In the genomic region with DNA sequence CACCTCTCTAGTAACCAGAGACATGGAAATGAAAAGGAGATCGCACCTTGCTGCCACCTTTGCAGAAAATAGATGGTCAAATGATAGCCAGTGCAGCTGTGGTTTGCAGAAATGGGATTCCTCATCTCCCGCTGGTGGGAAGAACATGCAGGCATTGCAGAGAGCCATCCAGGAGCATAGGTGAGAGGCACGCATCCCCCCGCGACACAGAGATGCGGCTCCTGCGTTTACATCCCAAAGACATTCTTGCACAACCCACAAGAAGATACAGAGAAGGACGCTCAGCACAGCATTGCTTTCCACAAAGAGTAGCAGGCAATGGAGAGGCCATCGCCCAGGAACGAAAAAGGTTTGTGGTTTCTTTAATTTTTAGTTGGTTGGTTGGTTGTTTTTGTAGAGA, we compare ENCODE assay signal across 17 cellular contexts. TPM values are rescaled to one million over a fixed set of nuclear protein-coding genes. Genes with fewer than 3 reads are reported as not detected.
DNase-seq lines count a peak whose midpoint lies in the region; ATAC-seq and TF ChIP-seq lines count a peak whose summit lies in the region.
"Had no signal": no experiment of that assay in that cellular context is flagged by ENCODE, and none has a peak within 500 bp of the region (broad histone marks: within the 10 kb centered on the region; RNA-seq: fewer than 3 reads in every experiment).

No MANE protein-coding gene starts in this region.

- no peak overlapping the region for H4K5ac ChIP-seq in mesendoderm (ENCODE audit: low read length)

- H3K4me2 ChIP-seq in GM23338 (0 out of 2 replicates have a peak overlapping the region, but pooled peaks have one; percentile 28), mesendoderm (ENCODE audit: low read length) (no peak overlapping the region)
- H3K4me2 ChIP-seq: BLaER1 had no signal

- peak; percentile 77 for DNase-seq in GM23338 (ENCODE audit: low spot score)
- peak; percentile 58 for DNase-seq in NT2/D1 (ENCODE audit: low read depth, low spot score)
- DNase-seq in iPS DF 19.7 (ENCODE audit: low read depth, low spot score), result peak; percentile 45
- DNase-seq in mesendoderm, result peak; percentile 27
- DNase-seq in adrenal gland, result no peak
- no peak for DNase-seq in HuH-7.5 (ENCODE audit: low spot score)
- DNase-seq in midbrain (lab: John Stamatoyannopoulos, UW), result no peak
- DNase-seq: 8988T, AML-193, Caco-2, DND-41, GF-D8, GOT3 had no signal

- WGBS in mesendoderm (ENCODE audit: extremely low coverage, insufficient coverage, low lambda C conversion rate), result no CpG with 5 or more reads among the region's 10 CpGs
- WGBS in adrenal gland, 4 donors, result 69 to 76% (median 73%) methylated on average over 10 of the region's 10 CpGs

- H3K27ac ChIP-seq in GM23338 (ENCODE audit: low read depth) (peak overlapping the region; percentile 65), mesendoderm (ENCODE audit: low read depth, low read length) (no peak overlapping the region), adrenal gland (no peak overlapping the region)
- H3K27ac ChIP-seq: BLaER1 had no signal

- H3K4me1 Mint-ChIP-seq in GM23338, result peaks cover 20% of the 10 kb centered on the region
- H3K4me1 Mint-ChIP-seq: CD8-positive, alpha-beta memory T cell had no signal

- ATAC-seq in GM23338 (peak; percentile 93), HG02571 (IDR thresholded peaks at IDR 0.05; ENCODE audit: unreplicated experiment) (no peak)
- ATAC-seq: HCT116 had no signal

- no peaks in the 10 kb centered on the region for H3K9me3 ChIP-seq in NT2/D1 (ENCODE audit: insufficient read depth, low read length)
- peaks cover 0 to 4% (median 0%) of the 10 kb centered on the region in 3 donors for H3K9me3 ChIP-seq in adrenal gland (replicated peaks in 1 of 3)
- H3K9me3 ChIP-seq: Caco-2 had no signal

- TF ChIP-seq CTCF in GM23338 (conservative IDR thresholded peaks at IDR 0.05; ENCODE audit: low read depth in 2 of 2) (no peak), adrenal gland (IDR thresholded peaks at IDR 0.05) (no peak)

- H3K56ac ChIP-seq in mesendoderm (ENCODE audit: low read length), result no peak overlapping the region

- H3F3A ChIP-seq in GM23338 (replicated peaks; ENCODE audit: low read depth), result no peaks in the 10 kb centered on the region

- no peak overlapping the region for H3K4me3 ChIP-seq in GM23338
- no peak overlapping the region for H3K4me3 ChIP-seq in NT2/D1 (ENCODE audit: insufficient read length, low read depth)
- H3K4me3 ChIP-seq in mesendoderm (ENCODE audit: low read length), result no peak overlapping the region
- H3K4me3 ChIP-seq in adrenal gland, result no peak overlapping the region
- H3K4me3 ChIP-seq: BLaER1 had no signal

- H3K79me1 ChIP-seq in mesendoderm (ENCODE audit: low read length), result no peaks in the 10 kb centered on the region

- intact Hi-C loops in adrenal gland (cut with DNase I), result no loop called here

- no peak for TF ChIP-seq POLR2A in adrenal gland (IDR thresholded peaks at IDR 0.05)

- H3K18ac ChIP-seq in mesendoderm (ENCODE audit: low read length), result no peak overlapping the region

- no peak overlapping the region for H3K4ac ChIP-seq in mesendoderm (ENCODE audit: low read depth, low read length)

- H3K79me2 ChIP-seq in GM23338 (replicated peaks; ENCODE audit: insufficient read depth) (no peaks in the 10 kb centered on the region), mesendoderm (ENCODE audit: control insufficient read depth, insufficient read depth, low read length) (no peaks in the 10 kb centered on the region)

- H3K27me3 ChIP-seq in GM23338 (ENCODE audit: insufficient read depth) (no peaks in the 10 kb centered on the region), NT2/D1 (ENCODE audit: insufficient read depth, insufficient read length) (peaks cover 4% of the 10 kb centered on the region), mesendoderm (ENCODE audit: insufficient read depth, low read length, poor library complexity) (no peaks in the 10 kb centered on the region), adrenal gland (no peaks in the 10 kb centered on the region)
- H3K27me3 ChIP-seq: BLaER1 had no signal

- peak overlapping the region; percentile 45; the same call in 1 of the 2 replicates for H3K27ac Mint-ChIP-seq in GM23338

- no peak overlapping the region for H3K9ac ChIP-seq in NT2/D1 (ENCODE audit: insufficient read length, low read depth)
- H3K9ac ChIP-seq in mesendoderm (ENCODE audit: low read length), result no peak overlapping the region
- H3K9ac ChIP-seq: BLaER1 had no signal

- H3K27me3 Mint-ChIP-seq in GM23338 (ENCODE audit: insufficient read depth, low read depth, poor library complexity), result peaks cover 11% of the 10 kb centered on the region

- no peaks in the 10 kb centered on the region for H3K36me3 Mint-ChIP-seq in GM23338 (ENCODE audit: low read depth)

- no peaks in the 10 kb centered on the region for H3K36me3 ChIP-seq in GM23338 (ENCODE audit: insufficient read depth)
- no peaks in the 10 kb centered on the region for H3K36me3 ChIP-seq in NT2/D1 (ENCODE audit: insufficient read depth, insufficient read length, low read length)
- no peaks in the 10 kb centered on the region for H3K36me3 ChIP-seq in mesendoderm (ENCODE audit: control insufficient read depth, insufficient read depth, low read length)
- H3K36me3 ChIP-seq in adrenal gland (replicated peaks in 1 of 2), result no peaks in the 10 kb centered on the region
- H3K36me3 ChIP-seq: BLaER1 had no signal

- H2AK5ac ChIP-seq in mesendoderm (ENCODE audit: low read length), result no peak overlapping the region

- H3K4me3 Mint-ChIP-seq in GM23338, result peak overlapping the region; percentile 27; the same call in 2 of the 3 replicates
- H3K4me3 Mint-ChIP-seq: CD8-positive, alpha-beta memory T cell had no signal

- H2BK5ac ChIP-seq in mesendoderm (ENCODE audit: low read length), result no peak overlapping the region

- no peaks in the 10 kb centered on the region for H4K20me1 ChIP-seq in GM23338 (replicated peaks; ENCODE audit: insufficient read depth)
- H4K20me1 ChIP-seq: BLaER1 had no signal

- no peaks in the 10 kb centered on the region; the same call in 2 of the 3 replicates for H3K9me3 Mint-ChIP-seq in GM23338

- no peak overlapping the region for H4K8ac ChIP-seq in mesendoderm (ENCODE audit: low read depth, low read length)

- H3K23ac ChIP-seq in mesendoderm (ENCODE audit: low read length), result no peak overlapping the region

- peaks cover 7% of the 10 kb centered on the region for H3K4me1 ChIP-seq in GM23338 (ENCODE audit: insufficient read depth)
- peaks cover 5% of the 10 kb centered on the region for H3K4me1 ChIP-seq in NT2/D1 (ENCODE audit: insufficient read depth, insufficient read length)
- peaks cover 3% of the 10 kb centered on the region for H3K4me1 ChIP-seq in mesendoderm (ENCODE audit: control insufficient read depth, low read depth, low read length)
- no peaks in the 10 kb centered on the region for H3K4me1 ChIP-seq in adrenal gland (replicated peaks in 1 of 2)
- H3K4me1 ChIP-seq: Caco-2 had no signal

- H3K9me2 ChIP-seq in GM23338 (ENCODE audit: insufficient read depth), result no peaks in the 10 kb centered on the region

- no peak overlapping the region for H2BK120ac ChIP-seq in mesendoderm (ENCODE audit: low read depth, low read length)

- H2BK15ac ChIP-seq in mesendoderm (replicated peaks; ENCODE audit: low read depth), result no peak overlapping the region

- no peak overlapping the region for H2AFZ ChIP-seq in GM23338

TF ChIP-seq in GM23338, 12 proteins besides CTCF, POLR2A, EP300 and RAD21 (continues in another document):
- TF ChIP-seq ZNF331 (CRISPR knock-in tag; IDR thresholded peaks at IDR 0.05; ENCODE audit: low read depth) (no peak), EZH2 (IDR thresholded peaks at IDR 0.05; ENCODE audit: low read depth, unreplicated experiment) (no peak), POLR2AphosphoS5 (IDR thresholded peaks at IDR 0.05; ENCODE audit: low read depth) (no peak), NANOG (IDR thresholded peaks at IDR 0.05; ENCODE audit: borderline replicate concordance) (no peak), CREB1 (CRISPR knock-in tag; IDR thresholded peaks at IDR 0.05; ENCODE audit: low read depth) (no peak), ZNF114 (CRISPR knock-in tag; IDR thresholded peaks at IDR 0.05) (no peak), JUNB (IDR thresholded peaks at IDR 0.05; ENCODE audit: unreplicated experiment) (no peak), EZH2phosphoT487 (IDR thresholded peaks at IDR 0.05; ENCODE audit: unreplicated experiment) (no peak)
- TF ChIP-seq, protein P1, sequence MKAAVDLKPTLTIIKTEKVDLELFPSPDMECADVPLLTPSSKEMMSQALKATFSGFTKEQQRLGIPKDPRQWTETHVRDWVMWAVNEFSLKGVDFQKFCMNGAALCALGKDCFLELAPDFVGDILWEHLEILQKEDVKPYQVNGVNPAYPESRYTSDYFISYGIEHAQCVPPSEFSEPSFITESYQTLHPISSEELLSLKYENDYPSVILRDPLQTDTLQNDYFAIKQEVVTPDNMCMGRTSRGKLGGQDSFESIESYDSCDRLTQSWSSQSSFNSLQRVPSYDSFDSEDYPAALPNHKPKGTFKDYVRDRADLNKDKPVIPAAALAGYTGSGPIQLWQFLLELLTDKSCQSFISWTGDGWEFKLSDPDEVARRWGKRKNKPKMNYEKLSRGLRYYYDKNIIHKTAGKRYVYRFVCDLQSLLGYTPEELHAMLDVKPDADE (IDR thresholded peaks at IDR 0.05), result no peak

RNA-seq across cellular contexts. Expression of a gene that starts 56.2 kb away (rescaled TPM):
- total RNA-seq in GM23338 (2014; rRNA removed; shearing (Covaris generic)), result 139 and 158 TPM in 2 replicates
- polyA plus RNA-seq in GM23338 (2016; fragmentation: Nextera tagmentation; extraction: Ambion mirVana) (131 and 136 TPM in 2 replicates), adrenal gland (100 to 1,000 TPM in 1 of 3 donors, 10 to 100 TPM in 2; 39.7 to 203 (median 48.9) TPM)
- 98.1 TPM for polyA plus RNA-seq in mesendoderm (2013, experiment 1 of 2)
- polyA plus RNA-seq in mesendoderm (2013, experiment 2 of 2), result 97.6 TPM
- 100 to 1,000 TPM; 134 to 244 (median 180) TPM for total RNA-seq in adrenal gland

Comparison
In these comparisons a context has a peak if more than half of its experiments do, and no peak if none do; other contexts are left out.
1. DNase-seq: peak in GM23338 (single experiment), NT2/D1 (single experiment), iPS DF 19.7 (single experiment) and mesendoderm (single experiment); none in adrenal gland (0 of 7), HuH-7.5 (single experiment) and midbrain (single experiment).